ENCODE assay signal across 8 cellular contexts in genomic region chr11:125345706-125346561, GRCh38.
DNase-seq lines count a peak whose midpoint lies in the region; ATAC-seq and TF ChIP-seq lines count a peak whose summit lies in the region.

No MANE protein-coding gene starts in this region.

- POLR2A ChIA-PET in naive thymus-derived CD8-positive, alpha-beta T cell (lab: Charles Lee): no interaction called here

- H3K27ac ChIP-seq in C4-2B (no peak overlapping the region), transverse colon (peak overlapping the region in 2 of 4 donors; percentile 44 to 73)

- WGBS in transverse colon (ENCODE audit: low coverage in 1 of 2), 2 donors: 21 to 24% methylated on average over 8 to 16 of the region's 18 CpGs

- no peaks in the 10 kb centered on the region for H3K9me3 ChIP-seq in transverse colon

- peaks cover 0 to 2% (median 0%) of the 10 kb centered on the region in 9 donors for H3K9me3 Mint-ChIP-seq in naive thymus-derived CD8-positive, alpha-beta T cell

- H3K36me3 ChIP-seq in transverse colon: no peaks in the 10 kb centered on the region

- intact Hi-C loops in transverse colon (cut with DNase I; ENCODE audit: low total_unique reads): loop anchor here (2.0 kb wide), 1 partner anchor 181 kb away; the partner anchor contains the start of gene PKNOX2

- no peak for TF ChIP-seq EP300 in transverse colon (IDR thresholded peaks at IDR 0.05; ENCODE audit: low read depth)

- H3K4me1 Mint-ChIP-seq in naive thymus-derived CD8-positive, alpha-beta T cell: peaks cover 0 to 6% (median 2%) of the 10 kb centered on the region in 4 donors

- DNase-seq in GM20000 (ENCODE audit: low spot score) (peak; percentile 68), NCI-H526 (lab: John Stamatoyannopoulos, UW) (peak; percentile 70 to 94), fibroblast of gingiva (ENCODE audit: low read depth) (peak; percentile 64), transverse colon (peak; percentile 66), GF-D8 (lab: John Stamatoyannopoulos, UW) (no peak)
- DNase-seq in activated CD8-positive, alpha-beta memory T cell treated with anti-CD3 and anti-CD28 coated beads, Interleukin-2, amount 50 U/mL, for 4 hours: peak; percentile 32
- peak in 6 of 10 donors; percentile 4 to 35 (median 23) for DNase-seq in naive thymus-derived CD8-positive, alpha-beta T cell

- TF ChIP-seq CTCF in C4-2B (conservative IDR thresholded peaks at IDR 0.05): peak; percentile 96
- TF ChIP-seq CTCF in GM20000 (IDR thresholded peaks at IDR 0.05; ENCODE audit: extremely low read depth, missing control alignments): peak; percentile 60
- peak; percentile 66 to 84 (median 80) for TF ChIP-seq CTCF in transverse colon (IDR thresholded peaks at IDR 0.05)

- no peaks in the 10 kb centered on the region for H3K36me3 Mint-ChIP-seq in naive thymus-derived CD8-positive, alpha-beta T cell

- in situ Hi-C loops in transverse colon (cut with MboI; ENCODE audit: low pct_ligation_motif_present in 1 of 4, low pct_unique_long_range_greater_than_20kb in 1 of 4, low sequenced_read_pairs in 3 of 4): loop anchor here in 3 of 4 donors (10.0 to 25.0 kb wide), 2 partner anchors 181 to 184 kb away; partner anchors contain the start of gene PKNOX2 (in 3 of the 3)

- H3K27ac Mint-ChIP-seq in naive thymus-derived CD8-positive, alpha-beta T cell: peak overlapping the region in 2 of 10 donors; percentile 43 to 48

- no peak overlapping the region for H3K4me3 ChIP-seq in transverse colon

- TF ChIP-seq POLR2A in transverse colon (IDR thresholded peaks at IDR 0.05): no peak

- peaks cover 3% of the 10 kb centered on the region for H3K27me3 ChIP-seq in transverse colon

- H3K4me3 Mint-ChIP-seq in naive thymus-derived CD8-positive, alpha-beta T cell: no peak overlapping the region

- H3K4me1 ChIP-seq in transverse colon: peaks cover 0 to 11% (median 3%) of the 10 kb centered on the region in 4 donors

- H3K27me3 Mint-ChIP-seq in naive thymus-derived CD8-positive, alpha-beta T cell: peaks cover 10 to 39% (median 13%) of the 10 kb centered on the region in 5 donors

- peak in 1 of 2 donors; percentile 39 for ATAC-seq in naive thymus-derived CD8-positive, alpha-beta T cell
